9 cellular contexts compared by ENCODE assay signal in the genomic region with DNA sequence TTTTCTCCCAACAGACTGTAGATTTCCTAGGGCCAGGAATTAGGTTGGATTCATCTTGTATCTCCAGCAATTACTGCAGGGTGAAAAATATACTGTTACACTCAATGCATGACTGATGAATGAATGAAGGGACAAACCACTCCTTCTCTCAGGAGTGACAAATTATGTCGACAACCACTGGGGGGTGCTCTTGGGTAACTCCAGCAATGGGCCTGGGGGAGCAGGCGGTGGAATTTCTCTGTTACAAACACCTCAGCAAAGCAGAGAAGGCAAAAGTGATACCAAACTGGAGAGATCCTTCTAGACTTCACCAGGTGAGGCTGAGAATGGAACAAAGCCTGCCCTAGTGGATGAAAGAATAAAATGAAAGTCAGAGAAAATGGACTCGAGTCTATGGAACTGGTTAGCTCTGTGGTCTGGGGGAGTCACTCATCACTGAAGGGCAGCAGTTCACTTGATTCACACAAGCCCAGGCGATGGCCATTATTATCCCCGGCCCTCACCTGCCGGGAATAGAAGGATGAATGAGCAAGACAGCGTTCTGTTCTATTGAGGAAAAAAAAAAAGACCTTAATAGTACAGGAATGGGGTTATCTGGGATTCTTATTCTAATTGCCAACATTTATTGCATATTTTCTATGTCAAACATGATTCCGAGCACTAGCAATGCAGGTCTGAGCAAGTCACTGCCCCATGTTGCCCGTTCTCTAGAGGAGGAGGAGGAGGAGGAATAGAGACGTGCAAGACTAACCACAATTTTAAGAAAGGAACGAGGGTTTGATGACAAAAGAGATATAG.
DNase-seq lines count a peak whose midpoint lies in the region; ATAC-seq, FAIRE-seq and TF ChIP-seq lines count a peak whose summit lies in the region.
"Had no signal": no experiment of that assay in that cellular context is flagged by ENCODE, and none has a peak within 500 bp of the region (broad histone marks: within the 10 kb centered on the region; RNA-seq: fewer than 3 reads in every experiment).

No MANE protein-coding gene starts in this region.

- no peak for ATAC-seq in HG03521 (IDR thresholded peaks at IDR 0.05; ENCODE audit: unreplicated experiment)

- POLR2A ChIA-PET in AG04449 (lab: Yijun Ruan, JAX), result no interaction called here

- H3K27me3 Mint-ChIP-seq in activated T-cell treated with anti-CD3 and anti-CD28 coated beads, Interleukin-2, amount 50 U/mL, for 24 hours, result peaks cover 4% of the 10 kb centered on the region
- H3K27me3 Mint-ChIP-seq: central memory CD8-positive, alpha-beta T cell had no signal

- DNase-seq in AG04449 (ENCODE audit: low read depth, low spot score) (no peak), GM12891 (ENCODE audit: insufficient read length, low spot score) (peak; percentile 20), NCI-H748 treated with DMSO at 0.1 percent for 48 hours (lab: John Stamatoyannopoulos, UW) (peak; percentile 60), esophagus squamous epithelium (lab: John Stamatoyannopoulos, UW) (no peak), tibial artery (no peak), SW 1271 (lab: John Stamatoyannopoulos, UW) (no peak)
- DNase-seq in activated T-cell treated with anti-CD3 and anti-CD28 coated beads, Interleukin-2, amount 50 U/mL, for 24 hours, result no peak

- no peaks in the 10 kb centered on the region for H3K4me1 Mint-ChIP-seq in activated T-cell treated with anti-CD3 and anti-CD28 coated beads, Interleukin-2, amount 50 U/mL, for 24 hours (ENCODE audit: low read depth)
- H3K4me1 Mint-ChIP-seq: central memory CD8-positive, alpha-beta T cell had no signal

- no peak overlapping the region for H3K4me3 Mint-ChIP-seq in activated T-cell treated with anti-CD3 and anti-CD28 coated beads, Interleukin-2, amount 50 U/mL, for 24 hours
- H3K4me3 Mint-ChIP-seq: central memory CD8-positive, alpha-beta T cell had no signal

- H3K27ac Mint-ChIP-seq in activated T-cell treated with anti-CD3 and anti-CD28 coated beads, Interleukin-2, amount 50 U/mL, for 24 hours, result no peak overlapping the region

- H3K4me3 ChIP-seq in AG04449 (ENCODE audit: low read depth, low read length) (no peak overlapping the region), esophagus squamous epithelium (no peak overlapping the region), tibial artery (no peak overlapping the region)

- H3K27me3 ChIP-seq in esophagus squamous epithelium, result no peaks in the 10 kb centered on the region
- no peaks in the 10 kb centered on the region for H3K27me3 ChIP-seq in tibial artery

- no peak overlapping the region for H3K27ac ChIP-seq in esophagus squamous epithelium
- no peak overlapping the region for H3K27ac ChIP-seq in tibial artery

- CTCF ChIA-PET in AG04449 (lab: Yijun Ruan, JAX), result interaction anchor here (1.0 to 1.8 kb wide), 7 partner anchors 10 to 338 kb away, joined by 3 to 9 read pairs (median 3); no protein-coding TSS in a partner anchor

- peak; percentile 63 for TF ChIP-seq CTCF in AG04449 (IDR thresholded peaks at IDR 0.05; ENCODE audit: insufficient read depth, low read length, missing control alignments)
- peak in 4 of 6 experiments; percentile 19 to 50 (median 33) for TF ChIP-seq CTCF in esophagus squamous epithelium (IDR thresholded peaks at IDR 0.05)
- peak; percentile 16 to 32 for TF ChIP-seq CTCF in tibial artery (IDR thresholded peaks at IDR 0.05)

- peaks cover 12% of the 10 kb centered on the region for H3K9me3 Mint-ChIP-seq in activated T-cell treated with anti-CD3 and anti-CD28 coated beads, Interleukin-2, amount 50 U/mL, for 24 hours

- H3K9me3 ChIP-seq in esophagus squamous epithelium, result no peaks in the 10 kb centered on the region
- H3K9me3 ChIP-seq in tibial artery, result no peaks in the 10 kb centered on the region

- intact Hi-C loops in esophagus squamous epithelium (cut with DNase I), result no loop called here
- intact Hi-C loops in tibial artery (cut with DNase I; ENCODE audit: low total_unique reads), result no loop called here

- no peaks in the 10 kb centered on the region for H3K36me3 Mint-ChIP-seq in activated T-cell treated with anti-CD3 and anti-CD28 coated beads, Interleukin-2, amount 50 U/mL, for 24 hours (ENCODE audit: low read depth)

- H3K36me3 ChIP-seq in esophagus squamous epithelium (no peaks in the 10 kb centered on the region), tibial artery (no peaks in the 10 kb centered on the region)

- TF ChIP-seq POLR2A in GM12891 (IDR thresholded peaks at IDR 0.05; ENCODE audit: low read depth, low read length) (no peak), esophagus squamous epithelium (IDR thresholded peaks at IDR 0.05) (no peak)

- 21 to 30% methylated on average over 11 of the region's 11 CpGs for WGBS in esophagus squamous epithelium, 2 donors

- H3K4me1 ChIP-seq in esophagus squamous epithelium (peaks cover 0 to 8% (median 0%) of the 10 kb centered on the region in 3 donors), tibial artery (no peaks in the 10 kb centered on the region)

- FAIRE-seq in GM12891 (lab: Jason Lieb, UNC), result no peak

TF ChIP-seq in GM12891, 5 proteins besides CTCF, POLR2A, EP300 and RAD21:
- TF ChIP-seq SPI1 (IDR thresholded peaks at IDR 0.05; ENCODE audit: low read depth, low read length), result no peak
- no peak for TF ChIP-seq PAX5 (IDR thresholded peaks at IDR 0.05; ENCODE audit: insufficient read depth, low read length, severe bottlenecking)
- no peak for TF ChIP-seq POU2F2 (IDR thresholded peaks at IDR 0.05; ENCODE audit: low read depth, low read length)
- no peak for TF ChIP-seq POLR2AphosphoS5 (IDR thresholded peaks at IDR 0.05; ENCODE audit: low read depth, low read length)

Comparison
In these comparisons a context has a peak if more than half of its experiments do, and no peak if none do; other contexts are left out.
1. DNase-seq: peak in GM12891 (single experiment) and NCI-H748 treated with DMSO at 0.1 percent for 48 hours (single experiment); none in AG04449 (single experiment), esophagus squamous epithelium (single experiment), tibial artery (0 of 2), activated T-cell treated with anti-CD3 and anti-CD28 coated beads, Interleukin-2, amount 50 U/mL, for 24 hours (single experiment) and SW 1271 (0 of 2).
2. Peak in every context shown above with its lines, with median percentiles within 50 percentile points of each other: CTCF ChIP-seq.